9 cellular contexts compared by ENCODE assay signal in genomic region chr2:178452334-178452733, GRCh38. TPM values are rescaled to one million over a fixed set of nuclear protein-coding genes. Genes with fewer than 3 reads are reported as not detected.
A peak's percentile ranks its signal among the peaks of the same experiment; 100 is the strongest.
DNase-seq lines count a peak whose midpoint lies in the region; ATAC-seq and TF ChIP-seq lines count a peak whose summit lies in the region.
"Had no signal": no experiment of that assay in that cellular context is flagged by ENCODE, and none has a peak within 500 bp of the region (broad histone marks: within the 10 kb centered on the region; RNA-seq: fewer than 3 reads in every experiment).

No MANE protein-coding gene starts in this region.

- H3K9me3 ChIP-seq in Loucy (ENCODE audit: insufficient read depth, low read depth, low read length) = no peaks in the 10 kb centered on the region
- H3K9me3 ChIP-seq in endodermal cell (ENCODE audit: control insufficient read depth, low read length) = no peaks in the 10 kb centered on the region
- no peaks in the 10 kb centered on the region for H3K9me3 ChIP-seq in skeletal muscle tissue (ENCODE audit: control insufficient read depth in 3 of 3, low read length in 3 of 3)
- H3K9me3 ChIP-seq: upper lobe of left lung had no signal

- peak overlapping the region; percentile 82 for H3K4me2 ChIP-seq in Loucy (ENCODE audit: low read depth, low read length, poor library complexity, severe bottlenecking)

- H3K27me3 ChIP-seq in Loucy (ENCODE audit: insufficient read depth, low read length, poor library complexity, severe bottlenecking) = no peaks in the 10 kb centered on the region
- no peaks in the 10 kb centered on the region for H3K27me3 ChIP-seq in endodermal cell (ENCODE audit: control insufficient read depth, insufficient read depth, low read length, poor library complexity, severe bottlenecking)
- H3K27me3 ChIP-seq in skeletal muscle tissue (ENCODE audit: control insufficient read depth in 3 of 3, insufficient read depth in 3 of 3, low read length in 3 of 3) = no peaks in the 10 kb centered on the region
- H3K27me3 ChIP-seq: upper lobe of left lung had no signal

- peak overlapping the region; percentile 100 for H3K9ac ChIP-seq in Loucy (ENCODE audit: low read depth, low read length, poor library complexity, severe bottlenecking)
- no peak overlapping the region for H3K9ac ChIP-seq in endodermal cell (ENCODE audit: extremely low read depth, low read length, poor library complexity, severe bottlenecking)
- no peak overlapping the region for H3K9ac ChIP-seq in skeletal muscle tissue (ENCODE audit: low read depth in 1 of 3, low read length in 3 of 3)

- H3K9me3 Mint-ChIP-seq in endodermal cell = no peaks in the 10 kb centered on the region

- no peaks in the 10 kb centered on the region for H3F3A ChIP-seq in Loucy (ENCODE audit: low read depth)

- no peaks in the 10 kb centered on the region for H3K27me3 Mint-ChIP-seq in endodermal cell (ENCODE audit: insufficient read depth)

- H3K9me2 ChIP-seq in Loucy (replicated peaks; ENCODE audit: low read depth, low read length) = no peaks in the 10 kb centered on the region

- H3K4me1 ChIP-seq in Loucy (ENCODE audit: insufficient read depth, low read length, poor library complexity, severe bottlenecking) (peaks cover 30% of the 10 kb centered on the region), endodermal cell (ENCODE audit: control insufficient read depth, insufficient read depth, low read length) (no peaks in the 10 kb centered on the region), skeletal muscle tissue (ENCODE audit: control insufficient read depth in 3 of 3, insufficient read depth in 3 of 3, low read length in 3 of 3) (peaks cover 13 to 37% (median 21%) of the 10 kb centered on the region in 3 donors)

- no peak overlapping the region for H2AFZ ChIP-seq in Loucy (ENCODE audit: low read length)

- peak; percentile 17 for DNase-seq in NCI-H2171 treated with DMSO at 0.1 percent for 48 hours (lab: John Stamatoyannopoulos, UW)
- no peak for DNase-seq in NCI-H2171 (lab: John Stamatoyannopoulos, UW)
- DNase-seq in endodermal cell = no peak
- DNase-seq in GM03348 (ENCODE audit: low spot score) = no peak
- no peak for DNase-seq in NCI-H82 (lab: John Stamatoyannopoulos, UW)

- H3K36me3 Mint-ChIP-seq in endodermal cell (ENCODE audit: low read depth) = peaks cover 16% of the 10 kb centered on the region

- H3K4me3 ChIP-seq in Loucy (ENCODE audit: low read length, poor library complexity, severe bottlenecking) (peak overlapping the region; percentile 75), endodermal cell (ENCODE audit: low read length) (no peak overlapping the region), skeletal muscle tissue (ENCODE audit: low read length in 3 of 3) (no peak overlapping the region)

- peak overlapping the region; percentile 79 for H3K4me3 Mint-ChIP-seq in endodermal cell

- WGBS in endodermal cell (ENCODE audit: insufficient coverage in 1 of 2, insufficient read length in 1 of 2), 2 experiments = 100% methylated on average over 1 of the region's 2 CpGs; no CpG with 5 or more reads in 1 of the 2 experiments

- no peak for TF ChIP-seq CTCF in Loucy (conservative IDR thresholded peaks at IDR 0.05; ENCODE audit: low read length)
- no peak for TF ChIP-seq CTCF in endodermal cell (conservative IDR thresholded peaks at IDR 0.05)

- H3K36me3 ChIP-seq in Loucy (ENCODE audit: insufficient read depth, low read length) = no peaks in the 10 kb centered on the region; the same call in 1 of the 2 replicates
- peaks cover 16% of the 10 kb centered on the region for H3K36me3 ChIP-seq in endodermal cell (ENCODE audit: control insufficient read depth, insufficient read depth, low read length)
- H3K36me3 ChIP-seq in skeletal muscle tissue (ENCODE audit: control insufficient read depth in 3 of 3, insufficient read depth in 3 of 3, low read length in 3 of 3) = peaks cover 0 to 13% (median 12%) of the 10 kb centered on the region in 3 donors

- peaks cover 27% of the 10 kb centered on the region for H4K20me1 ChIP-seq in Loucy (ENCODE audit: insufficient read depth, low read length, poor library complexity, severe bottlenecking)

- peaks cover 42% of the 10 kb centered on the region for H3K79me2 ChIP-seq in Loucy (ENCODE audit: insufficient read depth, low read length)

- peaks cover 19% of the 10 kb centered on the region for H3K4me1 Mint-ChIP-seq in endodermal cell

- ATAC-seq in GM19463 (IDR thresholded peaks at IDR 0.05; ENCODE audit: unreplicated experiment) = no peak

- no peak overlapping the region for H3K27ac Mint-ChIP-seq in endodermal cell

- H3K27ac ChIP-seq in endodermal cell (ENCODE audit: low read depth, low read length) (no peak overlapping the region), skeletal muscle tissue (ENCODE audit: low read depth, low read length) (peak overlapping the region; percentile 97)

RNA-seq across cellular contexts. Expression of gene PJVK, which starts 1.2 kb away (rescaled TPM):
- total RNA-seq in endodermal cell = 1 to 10 TPM; 5.5 to 6.3 TPM
- polyA plus RNA-seq in endodermal cell (2013, experiment 1 of 2) = 2.1 TPM
- 3.6 TPM for polyA plus RNA-seq in endodermal cell (2013, experiment 2 of 2)
- 1.6 TPM for total RNA-seq in skeletal muscle tissue

RNA-seq across cellular contexts. Expression of gene PRKRA, which starts 1.4 kb away (rescaled TPM):
- total RNA-seq in endodermal cell (10 to 100 TPM; 66.4 to 74.4 TPM), skeletal muscle tissue (40.7 TPM)
- 85.6 TPM for polyA plus RNA-seq in endodermal cell (2013, experiment 1 of 2)
- polyA plus RNA-seq in endodermal cell (2013, experiment 2 of 2) = 75.3 TPM

RNA-seq across cellular contexts. Expression of gene FKBP7, which starts 26.1 kb away (rescaled TPM):
- total RNA-seq in endodermal cell = 1 to 10 TPM; 4.1 to 6.3 TPM
- 25.4 TPM for polyA plus RNA-seq in endodermal cell (2013, experiment 1 of 2)
- 22.7 TPM for polyA plus RNA-seq in endodermal cell (2013, experiment 2 of 2)
- 35.0 TPM for total RNA-seq in skeletal muscle tissue

RNA-seq across cellular contexts. Expression of gene PLEKHA3, which starts 27.9 kb away (rescaled TPM):
- total RNA-seq in endodermal cell (10 to 100 TPM; 21.2 to 22.8 TPM), skeletal muscle tissue (5.2 TPM)
- 13.6 TPM for polyA plus RNA-seq in endodermal cell (2013, experiment 1 of 2)
- polyA plus RNA-seq in endodermal cell (2013, experiment 2 of 2) = 16.9 TPM
